Comparison of ENCODE assay signal across 2 cellular contexts in the genomic region with DNA sequence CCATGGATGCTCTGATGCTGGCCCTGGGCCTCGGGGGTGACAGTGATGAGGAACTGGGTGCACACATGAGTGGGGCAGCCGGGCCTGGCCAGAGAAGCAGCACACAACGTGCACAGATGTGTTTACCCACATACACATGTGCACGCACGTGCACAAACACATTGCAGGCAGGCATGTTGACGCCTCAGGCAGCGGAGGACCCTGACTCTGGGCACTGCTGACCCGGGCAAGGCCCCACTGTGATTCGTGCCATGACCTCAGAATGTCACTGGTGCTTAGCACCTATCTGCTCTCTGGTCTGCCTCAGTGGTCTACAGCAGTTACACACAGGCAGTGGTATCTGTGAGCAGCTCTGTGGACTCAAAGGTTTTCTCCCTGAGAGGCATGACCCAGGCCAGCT. TPM values are rescaled to one million over a fixed set of nuclear protein-coding genes. Genes with fewer than 3 reads are reported as not detected.
"Had no signal": no experiment of that assay in that cellular context is flagged by ENCODE, and none has a peak within 500 bp of the region (broad histone marks: within the 10 kb centered on the region; RNA-seq: fewer than 3 reads in every experiment).

A gene (plus strand): TSS at position 301 of the 400 bp plus-strand sequence. CDS start 1,545 bp downstream, outside the sequence.

RNA-seq across cellular contexts. Expression of the gene that starts here (rescaled TPM):
- total RNA-seq: G401, GM12878 had no signal
